Comparison of ENCODE assay signal across 14 cellular contexts in the genomic region with DNA sequence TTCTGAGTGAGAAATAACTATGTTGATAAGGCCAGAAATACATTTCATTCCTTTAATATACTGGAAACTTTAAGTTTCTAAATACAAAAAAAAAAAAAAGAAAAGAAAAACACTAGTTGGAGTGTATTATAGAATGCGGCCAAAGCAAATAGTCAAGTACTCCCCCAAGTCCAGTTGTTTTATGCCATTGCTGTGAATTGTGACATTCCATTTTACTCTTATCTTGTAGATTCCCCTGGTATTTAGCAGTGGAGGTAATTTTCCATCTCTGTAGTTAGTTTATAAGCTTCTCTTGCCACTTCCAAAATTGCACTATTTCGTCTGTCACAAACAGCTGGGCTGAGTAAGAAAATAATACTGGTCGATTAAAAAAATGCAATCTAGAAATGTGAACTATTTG.
A peak's percentile ranks its signal among the peaks of the same experiment; 100 is the strongest.
DNase-seq lines count a peak whose midpoint lies in the region; ATAC-seq and TF ChIP-seq lines count a peak whose summit lies in the region.
"Had no signal": no experiment of that assay in that cellular context is flagged by ENCODE, and none has a peak within 500 bp of the region (broad histone marks: within the 10 kb centered on the region; RNA-seq: fewer than 3 reads in every experiment).

No MANE protein-coding gene starts in this region.

- H3K4me3 ChIP-seq in PC-3 (ENCODE audit: low read length) (no peak overlapping the region), fibroblast of lung (replicated peaks in 1 of 4; ENCODE audit: control extremely low read depth in 1 of 4, insufficient read depth in 1 of 4, low read depth in 3 of 4, low read length in 4 of 4) (no peak overlapping the region), mesendoderm (ENCODE audit: low read length) (no peak overlapping the region)
- H3K4me3 ChIP-seq: A549 had no signal

- H2AK5ac ChIP-seq in mesendoderm (ENCODE audit: low read length), result no peak overlapping the region

- H3F3A ChIP-seq in PC-3 (ENCODE audit: low read length, unreplicated experiment), result no peaks in the 10 kb centered on the region

- H3K36me3 ChIP-seq in PC-3 (ENCODE audit: low read depth, low read length) (no peaks in the 10 kb centered on the region), fibroblast of lung (ENCODE audit: control insufficient read depth, insufficient read depth, low read length) (no peaks in the 10 kb centered on the region), mesendoderm (ENCODE audit: control insufficient read depth, insufficient read depth, low read length) (no peaks in the 10 kb centered on the region)
- H3K36me3 ChIP-seq: BE2C had no signal

- H3K4me2 ChIP-seq in PC-3 (ENCODE audit: low read length) (no peak overlapping the region), fibroblast of lung (ENCODE audit: extremely low read depth, insufficient read depth, low read length) (peak overlapping the region; percentile 74), mesendoderm (ENCODE audit: low read length) (no peak overlapping the region)
- H3K4me2 ChIP-seq: A549 had no signal

- CTCF ChIA-PET in PC-3 (lab: Charles Lee), result no interaction called here

- H3K27me3 ChIP-seq in PC-3 (ENCODE audit: low read length) (no peaks in the 10 kb centered on the region), fibroblast of lung (ENCODE audit: control insufficient read depth, insufficient read depth, low read length) (no peaks in the 10 kb centered on the region), mesendoderm (ENCODE audit: insufficient read depth, low read length, poor library complexity) (no peaks in the 10 kb centered on the region)
- H3K27me3 ChIP-seq: BE2C had no signal

- WGBS in mesendoderm (ENCODE audit: extremely low coverage, insufficient coverage, low lambda C conversion rate), result no CpG with 5 or more reads among the region's 3 CpGs

- H2AFZ ChIP-seq in PC-3 (ENCODE audit: low read length) (0 out of 2 replicates have a peak overlapping the region, but pooled peaks have one; percentile 13), fibroblast of lung (ENCODE audit: low read length) (peak overlapping the region; percentile 57)

- H3K79me1 ChIP-seq in mesendoderm (ENCODE audit: low read length), result no peaks in the 10 kb centered on the region

- TF ChIP-seq CTCF in PC-3 (conservative IDR thresholded peaks at IDR 0.05; ENCODE audit: low read depth, low read length) (no peak), fibroblast of lung (conservative IDR thresholded peaks at IDR 0.05 in 1 of 2, IDR thresholded peaks at IDR 0.05 in 1 of 2; ENCODE audit: low read depth in 1 of 2, low read length in 2 of 2) (no peak)

- no peak overlapping the region for H2BK120ac ChIP-seq in mesendoderm (ENCODE audit: low read depth, low read length)

- intact Hi-C loops in PC-3 (cut with micrococcal nuclease), result no loop called here

- no peak overlapping the region for H2BK5ac ChIP-seq in mesendoderm (ENCODE audit: low read length)

- H4K8ac ChIP-seq in mesendoderm (ENCODE audit: low read depth, low read length), result no peak overlapping the region

- no peak overlapping the region for H3K4ac ChIP-seq in mesendoderm (ENCODE audit: low read depth, low read length)

- H4K20me1 ChIP-seq in PC-3 (ENCODE audit: low read length), result no peaks in the 10 kb centered on the region
- H4K20me1 ChIP-seq in fibroblast of lung (ENCODE audit: control insufficient read depth, extremely low read depth, insufficient read depth, low read length), result no peaks in the 10 kb centered on the region

- DNase-seq in PC-3, result no peak
- peak in 1 of 2 donors; percentile 2 for DNase-seq in fibroblast of lung (ENCODE audit: low read depth in 2 of 2)
- DNase-seq in mesendoderm, result peak; percentile 6
- no peak for DNase-seq in GM19240 (ENCODE audit: insufficient read length, low spot score)
- DNase-seq in RPMI8226, result no peak
- no peak for DNase-seq in iPS-NIHi11 (ENCODE audit: low spot score)
- DNase-seq: BE2C; CD4-positive, alpha-beta memory T cell; DMS153; DND-41; GDM1 had no signal

- POLR2A ChIA-PET in PC-3 (lab: Charles Lee; ENCODE audit: unreplicated experiment), result no interaction called here

- H3K9ac ChIP-seq in PC-3 (ENCODE audit: low read length), result no peak overlapping the region
- H3K9ac ChIP-seq in fibroblast of lung (ENCODE audit: insufficient read depth, low read length), result no peak overlapping the region
- H3K9ac ChIP-seq in mesendoderm (ENCODE audit: low read length), result no peak overlapping the region

- BruUV-seq in PC-3 (replicated peaks; lab: Mats Ljungman, UMichigan), result no TSS peak

- H3K9me3 ChIP-seq in PC-3 (ENCODE audit: low read length) (no peaks in the 10 kb centered on the region), fibroblast of lung (ENCODE audit: control insufficient read depth, insufficient read depth, low read depth, low read length) (no peaks in the 10 kb centered on the region)
- H3K9me3 ChIP-seq: A549, BE2C had no signal

- H3K18ac ChIP-seq in mesendoderm (ENCODE audit: low read length), result no peak overlapping the region

- no peak overlapping the region for H4K5ac ChIP-seq in mesendoderm (ENCODE audit: low read length)

- H3K23ac ChIP-seq in mesendoderm (ENCODE audit: low read length), result no peak overlapping the region

- H3K4me1 ChIP-seq in PC-3 (ENCODE audit: insufficient read depth, low read length), result no peaks in the 10 kb centered on the region
- no peaks in the 10 kb centered on the region for H3K4me1 ChIP-seq in fibroblast of lung (ENCODE audit: control insufficient read depth, extremely low read depth, insufficient read depth, low read length)
- no peaks in the 10 kb centered on the region for H3K4me1 ChIP-seq in mesendoderm (ENCODE audit: control insufficient read depth, low read depth, low read length)
- H3K4me1 ChIP-seq: A549, BE2C had no signal

- no peak overlapping the region for H3K56ac ChIP-seq in mesendoderm (ENCODE audit: low read length)

- H2BK15ac ChIP-seq in mesendoderm (replicated peaks; ENCODE audit: low read depth), result no peak overlapping the region

- H3K27ac ChIP-seq in PC-3 (ENCODE audit: low read length) (no peak overlapping the region), fibroblast of lung (ENCODE audit: insufficient read depth, low read length) (no peak overlapping the region), mesendoderm (ENCODE audit: low read depth, low read length) (no peak overlapping the region)
- H3K27ac ChIP-seq: A549, C4-2B had no signal

- no peaks in the 10 kb centered on the region for H3K9me2 ChIP-seq in PC-3 (replicated peaks; ENCODE audit: low read length)

- no peaks in the 10 kb centered on the region for H3K79me2 ChIP-seq in PC-3 (ENCODE audit: low read length)
- no peaks in the 10 kb centered on the region for H3K79me2 ChIP-seq in fibroblast of lung (ENCODE audit: control insufficient read depth, insufficient read depth, low read length)
- H3K79me2 ChIP-seq in mesendoderm (ENCODE audit: control insufficient read depth, insufficient read depth, low read length), result no peaks in the 10 kb centered on the region

- no peak for ATAC-seq in PC-3
- ATAC-seq: A549, HCT116 had no signal
